In genomic region chr5:99019812-99020697, GRCh38 we compare ENCODE assay signal across 8 cellular contexts.
DNase-seq lines count a peak whose midpoint lies in the region; ATAC-seq and TF ChIP-seq lines count a peak whose summit lies in the region.

No MANE protein-coding gene starts in this region.

- no peak for DNase-seq in DND-41
- peak in 1 of 2 experiments; percentile 90 for DNase-seq in PC-9
- peak; percentile 79 for DNase-seq in glomerular visceral epithelial cell (ENCODE audit: extremely low spot score)
- DNase-seq in H7: no peak
- DNase-seq in nucleus accumbens (lab: John Stamatoyannopoulos, UW): no peak
- no peak for DNase-seq in activated T-cell treated with anti-CD3 and anti-CD28 coated beads, Interleukin-2, amount 50 U/mL, for 48 hours

- POLR2A ChIA-PET in PC-9 (lab: Charles Lee; ENCODE audit: unreplicated experiment): interaction anchor here (0.7 kb wide), 2 partner anchors 57 to 145 kb away, joined by 4 to 5 read pairs; no protein-coding TSS in a partner anchor

- no peak overlapping the region for H3K4me2 ChIP-seq in DND-41 (ENCODE audit: insufficient read depth, low read length)
- H3K4me2 ChIP-seq in PC-9: peak overlapping the region; percentile 70

- CTCF ChIA-PET in PC-9 (lab: Charles Lee): no interaction called here

- H2AFZ ChIP-seq in DND-41 (ENCODE audit: low read depth, low read length) (no peak overlapping the region), PC-9 (peak overlapping the region; percentile 79)

- no peaks in the 10 kb centered on the region for H3K9me2 ChIP-seq in PC-9 (ENCODE audit: insufficient read depth)

- H3K9me3 ChIP-seq in DND-41 (ENCODE audit: insufficient read depth, low read length, severe bottlenecking): no peaks in the 10 kb centered on the region
- H3K9me3 ChIP-seq in PC-9 (ENCODE audit: insufficient read depth, low read depth): peaks cover 8% of the 10 kb centered on the region; the same call in 1 of the 2 replicates

- H3K36me3 ChIP-seq in DND-41 (ENCODE audit: insufficient read depth, low read length) (no peaks in the 10 kb centered on the region), PC-9 (ENCODE audit: low read depth) (no peaks in the 10 kb centered on the region), H7 (replicated peaks; ENCODE audit: control insufficient read depth, insufficient read depth, low read length) (no peaks in the 10 kb centered on the region)

- H3K9ac ChIP-seq in DND-41 (ENCODE audit: low read depth, low read length): no peak overlapping the region

- H3K4me3 ChIP-seq in DND-41 (ENCODE audit: low read depth in 1 of 2, low read length in 2 of 2) (no peak overlapping the region), PC-9 (no peak overlapping the region; the same call in 1 of the 2 replicates), H7 (ENCODE audit: insufficient read depth, low read depth, low read length) (no peak overlapping the region)

- intact Hi-C loops in PC-9 (cut with micrococcal nuclease; ENCODE audit: unreplicated experiment): no loop called here

- no peaks in the 10 kb centered on the region for H3K79me2 ChIP-seq in DND-41 (ENCODE audit: insufficient read depth, low read length)
- H3K79me2 ChIP-seq in PC-9 (ENCODE audit: low read depth): no peaks in the 10 kb centered on the region

- no TSS peak for BruUV-seq in PC-9 (replicated peaks; lab: Mats Ljungman, UMichigan)

- H3K27ac ChIP-seq in DND-41 (ENCODE audit: low read length) (no peak overlapping the region), PC-9 (peak overlapping the region; percentile 85)

- ATAC-seq in DND-41 (ENCODE audit: insufficient read depth, low read depth) (0 out of 3 replicates have a peak, but pooled peaks have one; percentile 29), HG02759 (IDR thresholded peaks at IDR 0.05; ENCODE audit: unreplicated experiment) (peak; percentile 79), GM21515 (IDR thresholded peaks at IDR 0.05; ENCODE audit: unreplicated experiment) (no peak)

- TF ChIP-seq CTCF in DND-41 (IDR thresholded peaks at IDR 0.05; ENCODE audit: borderline replicate concordance, extremely low read depth, low read length, poor library complexity, severe bottlenecking) (no peak), PC-9 (conservative IDR thresholded peaks at IDR 0.05) (no peak)

- H4K20me1 ChIP-seq in DND-41 (ENCODE audit: insufficient read depth, low read length) (no peaks in the 10 kb centered on the region), PC-9 (ENCODE audit: insufficient read depth) (no peaks in the 10 kb centered on the region)

- H3K4me1 ChIP-seq in DND-41 (ENCODE audit: insufficient read depth, low read length) (no peaks in the 10 kb centered on the region), PC-9 (replicated peaks; ENCODE audit: insufficient read depth) (peaks cover 28% of the 10 kb centered on the region)

- no peaks in the 10 kb centered on the region for H3K27me3 ChIP-seq in DND-41 (ENCODE audit: insufficient read depth, low read length, poor library complexity)
- no peaks in the 10 kb centered on the region for H3K27me3 ChIP-seq in PC-9 (ENCODE audit: insufficient read depth, low read depth)
- H3K27me3 ChIP-seq in H7 (ENCODE audit: control insufficient read depth, insufficient read depth, low read length): no peaks in the 10 kb centered on the region

- H3F3A ChIP-seq in PC-9 (ENCODE audit: insufficient read depth, low read depth): peaks cover 19% of the 10 kb centered on the region
